ENCODE assay signal across 12 cellular contexts in genomic region chr11:125762445-125762844, GRCh38. TPM values are rescaled to one million over a fixed set of nuclear protein-coding genes. Genes with fewer than 3 reads are reported as not detected.
"Had no signal": no experiment of that assay in that cellular context is flagged by ENCODE, and none has a peak within 500 bp of the region (broad histone marks: within the 10 kb centered on the region; RNA-seq: fewer than 3 reads in every experiment).

No MANE protein-coding gene starts in this region.

- H3K36me3 ChIP-seq: HAP-1 had no signal

- H3K4me2 ChIP-seq: GM23338 had no signal

- DNase-seq: GM23248, GOT3, H7, H9, HCEC 1CT, HFFc6 had no signal

- ATAC-seq: GM23338, HCT116 had no signal

- H3K4me3 ChIP-seq: GM23248, GM23338, HAP-1 had no signal

- H3K27ac ChIP-seq: GM23248 had no signal

- H3K4me1 ChIP-seq: HAP-1 had no signal

- H3K9ac ChIP-seq: GM23248 had no signal

- H3K9me3 ChIP-seq: HAP-1 had no signal

- H2AFZ ChIP-seq: GM23248, GM23338 had no signal

- FAIRE-seq: H1, H54 had no signal

RNA-seq across cellular contexts. Expression of gene PATE2, which starts 16.2 kb away (rescaled TPM):
- total RNA-seq: GM23248, GM23338, H1, H4, H7 had no signal
- polyA plus RNA-seq: GM23248 had no signal

RNA-seq across cellular contexts. Expression of gene PATE1, which starts 16.4 kb away (rescaled TPM):
- total RNA-seq: GM23248, GM23338, H1, H4, H7, H9, HFFc6 had no signal
- polyA plus RNA-seq: GM23248, GM23338, H1 had no signal

RNA-seq across cellular contexts. Expression of gene PATE3, which starts 25.5 kb away (rescaled TPM):
- total RNA-seq: GM23248, GM23338, H1, H4, H7, H9, HFFc6 had no signal
- polyA plus RNA-seq: GM23248, GM23338, H1 had no signal
